In the genomic region with DNA sequence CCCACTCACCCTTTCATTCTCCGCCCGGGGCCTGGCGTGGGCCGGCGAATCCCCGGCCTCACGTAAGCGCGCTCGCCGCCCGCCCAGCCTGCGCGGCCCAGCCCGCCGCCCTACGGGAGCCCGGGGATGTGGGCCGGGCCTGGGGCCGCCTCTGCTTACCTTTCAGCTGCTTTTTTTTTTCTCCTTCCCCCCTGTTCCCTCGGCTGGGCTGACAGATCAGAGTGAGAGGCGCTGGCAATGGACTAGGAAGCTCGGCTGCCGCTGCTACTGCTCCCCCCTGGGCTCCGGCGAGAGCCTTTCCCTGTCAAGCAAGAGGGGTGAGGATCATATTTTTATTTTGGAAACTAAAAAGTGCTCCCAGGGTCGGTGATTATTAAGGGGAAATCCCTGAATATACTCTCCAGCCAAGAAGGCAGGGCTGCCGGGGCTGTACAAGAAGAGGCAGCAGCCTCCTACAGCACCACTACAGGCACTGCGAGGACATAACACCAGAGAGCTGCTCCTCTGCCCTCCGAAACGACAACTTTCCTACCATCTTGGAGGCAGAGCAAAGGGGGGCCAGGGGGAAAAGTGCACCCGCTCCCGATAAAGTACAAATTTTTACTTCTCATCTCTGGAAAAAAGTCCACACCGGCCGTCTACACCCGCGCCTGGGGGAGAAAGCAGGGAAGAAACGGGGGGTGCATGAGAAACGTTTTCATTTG, we compare ENCODE assay signal across 8 cellular contexts. TPM values are rescaled to one million over a fixed set of nuclear protein-coding genes. Genes with fewer than 3 reads are reported as not detected.
DNase-seq lines count a peak whose midpoint lies in the region; ATAC-seq lines count a peak whose summit lies in the region.

Gene INO80D, minus strand, starts transcription at position 433 of the 704 bp plus-strand sequence. CDS start 23,158 bp downstream, outside the sequence.

- peaks cover 32% of the 10 kb centered on the region for H3K4me1 Mint-ChIP-seq in activated CD4-positive, alpha-beta memory T cell treated with anti-CD3 and anti-CD28 coated beads, Interleukin-2, amount 10 ng/mL, durations not matched to agents 7 days and 5 days

- H3K36me3 ChIP-seq in ectodermal cell (ENCODE audit: control insufficient read depth, insufficient read depth, low read length), result no peaks in the 10 kb centered on the region

- peak; percentile 85 for DNase-seq in CD1c-positive myeloid dendritic cell (ENCODE audit: extremely low spot score)
- DNase-seq in NCI-H748 treated with DMSO at 0.1 percent for 48 hours (lab: John Stamatoyannopoulos, UW), result peak; percentile 77
- peak; percentile 84 for DNase-seq in activated CD4-positive, alpha-beta memory T cell treated with anti-CD3 and anti-CD28 coated beads, Interleukin-2, amount 10 ng/mL, durations not matched to agents 7 days and 5 days
- DNase-seq in medulla oblongata (ENCODE audit: extremely low spot score), result peak; percentile 87
- DNase-seq in stimulated activated CD8-positive, alpha-beta memory T cell treated with anti-CD3 and anti-CD28 coated beads, Interleukin-12 subunit alpha, Interleukin-12 subunit beta, amount 100 ng/mL, for 1 hour (ENCODE audit: low read depth), result peak; percentile 62

- 0% methylated on average over 37 to 39 of the region's 39 CpGs for WGBS in ectodermal cell, 2 experiments

- ATAC-seq in GM19328 (IDR thresholded peaks at IDR 0.05; ENCODE audit: unreplicated experiment), result peak; percentile 81
- peak; percentile 87 for ATAC-seq in HG03520 (IDR thresholded peaks at IDR 0.05; ENCODE audit: unreplicated experiment)

- H3K9me3 ChIP-seq in ectodermal cell (ENCODE audit: control insufficient read depth, low read length), result no peaks in the 10 kb centered on the region

- no peaks in the 10 kb centered on the region for H3K27me3 ChIP-seq in ectodermal cell (ENCODE audit: control insufficient read depth, insufficient read depth, low read length, poor library complexity, severe bottlenecking)

- H3K27ac ChIP-seq in ectodermal cell (ENCODE audit: insufficient read depth, low read depth, low read length, poor library complexity, severe bottlenecking), result peak within 1 kb of the TSS; percentile 94

- H3K4me1 ChIP-seq in ectodermal cell (ENCODE audit: control insufficient read depth, insufficient read depth, low read length), result peaks cover 3% of the 10 kb centered on the region

- peaks cover 18% of the 10 kb centered on the region for H3K36me3 Mint-ChIP-seq in activated CD4-positive, alpha-beta memory T cell treated with anti-CD3 and anti-CD28 coated beads, Interleukin-2, amount 10 ng/mL, durations not matched to agents 7 days and 5 days (ENCODE audit: low read depth)

- H3K4me3 Mint-ChIP-seq in activated CD4-positive, alpha-beta memory T cell treated with anti-CD3 and anti-CD28 coated beads, Interleukin-2, amount 10 ng/mL, durations not matched to agents 7 days and 5 days, result peak within 1 kb of the TSS; percentile 99

- POLR2A ChIA-PET in activated CD4-positive, alpha-beta memory T cell treated with anti-CD3 and anti-CD28 coated beads, Interleukin-2, amount 10 ng/mL, durations not matched to agents 7 days and 5 days (lab: Charles Lee), result interaction anchor here (0.6 to 3.2 kb wide), 13 partner anchors 11 to 1444 kb away, joined by 3 to 29 read pairs (median 4); partner anchors contain the start of genes CREB1, EEF1B2 and NDUFS1

- peak within 1 kb of the TSS; percentile 55 for H3K4me3 ChIP-seq in ectodermal cell (ENCODE audit: insufficient read depth, low read depth, low read length)

- no peaks in the 10 kb centered on the region for H3K9me3 Mint-ChIP-seq in activated CD4-positive, alpha-beta memory T cell treated with anti-CD3 and anti-CD28 coated beads, Interleukin-2, amount 10 ng/mL, durations not matched to agents 7 days and 5 days

- H3K27me3 Mint-ChIP-seq in activated CD4-positive, alpha-beta memory T cell treated with anti-CD3 and anti-CD28 coated beads, Interleukin-2, amount 10 ng/mL, durations not matched to agents 7 days and 5 days, result no peaks in the 10 kb centered on the region

- peak within 1 kb of the TSS; percentile 100 for H3K27ac Mint-ChIP-seq in activated CD4-positive, alpha-beta memory T cell treated with anti-CD3 and anti-CD28 coated beads, Interleukin-2, amount 10 ng/mL, durations not matched to agents 7 days and 5 days

- CTCF ChIA-PET in activated CD4-positive, alpha-beta memory T cell treated with anti-CD3 and anti-CD28 coated beads, Interleukin-2, amount 10 ng/mL, durations not matched to agents 7 days and 5 days (lab: Charles Lee), result interaction anchor here (0.6 to 1.8 kb wide), 4 partner anchors 68 to 90 kb away, joined by 3 to 8 read pairs (median 4); partner anchors contain the start of genes EEF1B2 and NDUFS1

RNA-seq across cellular contexts. Expression of gene INO80D, which starts in this region (rescaled TPM):
- total RNA-seq in activated CD4-positive, alpha-beta memory T cell treated with anti-CD3 and anti-CD28 coated beads, Interleukin-2, amount 10 ng/mL, durations not matched to agents 7 days and 5 days, result 10 to 100 TPM; 25.4 to 26.5 TPM
- polyA plus RNA-seq in ectodermal cell (2013, experiment 1 of 4), result 5.6 TPM
- polyA plus RNA-seq in ectodermal cell (2013, experiment 2 of 4), result 8.4 TPM
- polyA plus RNA-seq in ectodermal cell (2013, experiment 3 of 4), result 3.5 TPM
- 4.5 TPM for polyA plus RNA-seq in ectodermal cell (2013, experiment 4 of 4)

Comparison
In these comparisons a context has a peak if more than half of its experiments do, and no peak if none do; other contexts are left out.
1. Peak in every context shown above with its lines: DNase-seq, ATAC-seq, H3K4me3 ChIP-seq and H3K27ac ChIP-seq.